In the genomic region with DNA sequence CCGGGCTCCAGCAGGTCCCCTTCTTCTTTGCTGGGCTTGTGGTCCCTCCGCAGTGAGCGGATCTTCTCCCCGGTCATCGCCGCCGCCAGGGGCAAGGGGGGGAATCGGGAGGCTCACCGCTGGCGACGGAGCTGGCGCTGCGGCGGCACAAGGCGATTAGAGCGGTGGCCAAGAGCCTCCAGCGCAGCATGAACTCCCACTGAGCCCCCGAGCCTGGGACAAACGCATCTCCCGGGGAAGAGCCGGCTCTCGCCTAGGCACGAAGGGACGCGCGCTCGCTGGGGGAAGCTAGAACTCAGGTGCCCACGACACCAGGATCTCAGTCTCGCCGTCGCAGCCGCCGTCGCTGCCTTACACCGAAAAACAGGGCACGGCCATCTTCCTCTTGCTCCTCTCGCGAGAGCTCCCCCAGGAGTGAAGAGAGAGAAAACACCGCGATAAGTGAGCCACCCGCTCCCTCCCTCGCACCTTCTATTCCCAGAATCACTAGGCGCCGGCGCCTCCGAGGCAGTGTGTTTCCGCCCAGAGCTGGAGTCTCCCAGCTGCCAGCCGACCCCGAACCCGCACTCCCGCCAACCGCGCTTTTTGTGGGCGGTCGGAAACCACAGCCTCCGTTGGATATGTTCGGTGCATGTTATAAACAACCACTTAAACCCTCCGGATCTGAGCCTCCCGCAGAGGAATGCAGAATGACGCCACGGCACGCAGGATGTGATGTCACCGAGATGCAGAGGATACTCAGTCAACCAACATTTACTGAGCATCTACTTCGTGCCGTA, we compare ENCODE assay signal across 8 cellular contexts. TPM values are rescaled to one million over a fixed set of nuclear protein-coding genes. Genes with fewer than 3 reads are reported as not detected.
DNase-seq lines count a peak whose midpoint lies in the region; ATAC-seq and TF ChIP-seq lines count a peak whose summit lies in the region.

A gene with protein sequence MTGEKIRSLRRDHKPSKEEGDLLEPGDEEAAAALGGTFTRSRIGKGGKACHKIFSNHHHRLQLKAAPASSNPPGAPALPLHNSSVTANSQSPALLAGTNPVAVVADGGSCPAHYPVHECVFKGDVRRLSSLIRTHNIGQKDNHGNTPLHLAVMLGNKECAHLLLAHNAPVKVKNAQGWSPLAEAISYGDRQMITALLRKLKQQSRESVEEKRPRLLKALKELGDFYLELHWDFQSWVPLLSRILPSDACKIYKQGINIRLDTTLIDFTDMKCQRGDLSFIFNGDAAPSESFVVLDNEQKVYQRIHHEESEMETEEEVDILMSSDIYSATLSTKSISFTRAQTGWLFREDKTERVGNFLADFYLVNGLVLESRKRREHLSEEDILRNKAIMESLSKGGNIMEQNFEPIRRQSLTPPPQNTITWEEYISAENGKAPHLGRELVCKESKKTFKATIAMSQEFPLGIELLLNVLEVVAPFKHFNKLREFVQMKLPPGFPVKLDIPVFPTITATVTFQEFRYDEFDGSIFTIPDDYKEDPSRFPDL (minus strand): TSS at position 391 of the 779 bp plus-strand sequence. CDS start 314 bp downstream, at position 77.

- H3F3A ChIP-seq in GM23338 (replicated peaks; ENCODE audit: low read depth), result no peaks in the 10 kb centered on the region; the same call in 1 of the 2 replicates

- peak within 1 kb of the TSS; percentile 99 for H3K27ac Mint-ChIP-seq in GM23338
- peak within 1 kb of the TSS; percentile 94 for H3K27ac Mint-ChIP-seq in activated T-helper 17 cell treated with anti-CD3 and anti-CD28 coated beads, Interleukin-2, amount 50 U/mL, for 72 hours
- H3K27ac Mint-ChIP-seq in naive thymus-derived CD8-positive, alpha-beta T cell, result peak within 1 kb of the TSS; percentile 94 to 100 (median 99)

- peaks cover 2% of the 10 kb centered on the region; the same call in 1 of the 3 replicates for H3K36me3 Mint-ChIP-seq in GM23338 (ENCODE audit: low read depth)
- H3K36me3 Mint-ChIP-seq in activated T-helper 17 cell treated with anti-CD3 and anti-CD28 coated beads, Interleukin-2, amount 50 U/mL, for 72 hours (ENCODE audit: low read depth), result peaks cover 54% of the 10 kb centered on the region
- H3K36me3 Mint-ChIP-seq in naive thymus-derived CD8-positive, alpha-beta T cell, result peaks cover 4 to 12% (median 6%) of the 10 kb centered on the region in 3 donors

- peak; percentile 98 for DNase-seq in Daoy (ENCODE audit: low read depth)
- peak; percentile 99 for DNase-seq in GM23338 (ENCODE audit: low spot score)
- peak; percentile 96 for DNase-seq in LHCN-M2 (ENCODE audit: low read depth)
- DNase-seq in RPMI8226, result peak; percentile 91
- DNase-seq in fibroblast of mammary gland (ENCODE audit: low read depth), result peak; percentile 95
- peak; percentile 75 to 98 (median 92) for DNase-seq in naive thymus-derived CD8-positive, alpha-beta T cell
- peak; percentile 86 to 99 (median 92) for DNase-seq in stimulated activated naive CD4-positive, alpha-beta T cell (lab: John Stamatoyannopoulos, UW)

- peak within 1 kb of the TSS; percentile 86 for H3K4me3 Mint-ChIP-seq in GM23338
- H3K4me3 Mint-ChIP-seq in activated T-helper 17 cell treated with anti-CD3 and anti-CD28 coated beads, Interleukin-2, amount 50 U/mL, for 72 hours, result peak within 1 kb of the TSS; percentile 92
- H3K4me3 Mint-ChIP-seq in naive thymus-derived CD8-positive, alpha-beta T cell, result peak within 1 kb of the TSS; percentile 91 to 99 (median 98)

- H3K4me1 Mint-ChIP-seq in GM23338, result peaks cover 18% of the 10 kb centered on the region
- peaks cover 18% of the 10 kb centered on the region for H3K4me1 Mint-ChIP-seq in activated T-helper 17 cell treated with anti-CD3 and anti-CD28 coated beads, Interleukin-2, amount 50 U/mL, for 72 hours
- H3K4me1 Mint-ChIP-seq in naive thymus-derived CD8-positive, alpha-beta T cell, result peaks cover 19 to 53% (median 41%) of the 10 kb centered on the region in 4 donors

- peak within 1 kb of the TSS; percentile 74 for H3K4me3 ChIP-seq in GM23338
- H3K4me3 ChIP-seq in fibroblast of mammary gland (ENCODE audit: control insufficient read depth, low read depth, low read length), result peak within 1 kb of the TSS; percentile 94

- peaks cover 22% of the 10 kb centered on the region; the same call in 1 of the 2 replicates for H4K20me1 ChIP-seq in GM23338 (replicated peaks; ENCODE audit: insufficient read depth)

- H3K27ac ChIP-seq in GM23338 (ENCODE audit: low read depth), result peak within 1 kb of the TSS; percentile 99

- H3K9me3 Mint-ChIP-seq in GM23338, result no peaks in the 10 kb centered on the region; the same call in 2 of the 3 replicates
- peaks cover 6% of the 10 kb centered on the region for H3K9me3 Mint-ChIP-seq in activated T-helper 17 cell treated with anti-CD3 and anti-CD28 coated beads, Interleukin-2, amount 50 U/mL, for 72 hours
- H3K9me3 Mint-ChIP-seq in naive thymus-derived CD8-positive, alpha-beta T cell, result peaks cover 0 to 3% (median 0%) of the 10 kb centered on the region in 9 donors

- peak within 1 kb of the TSS; percentile 84 for H2AFZ ChIP-seq in GM23338

- no peaks in the 10 kb centered on the region for H3K27me3 ChIP-seq in GM23338 (ENCODE audit: insufficient read depth)

- POLR2A ChIA-PET in naive thymus-derived CD8-positive, alpha-beta T cell (lab: Charles Lee), result interaction anchor here (0.6 to 5.0 kb wide), 9 partner anchors 9 to 724 kb away, joined by 3 to 69 read pairs (median 4); a partner anchor contains a TSS

- H3K4me2 ChIP-seq in GM23338, result peak within 1 kb of the TSS; percentile 93

- no peaks in the 10 kb centered on the region for H3K9me2 ChIP-seq in GM23338 (ENCODE audit: insufficient read depth)

- ATAC-seq in GM23338, result peak; percentile 95
- ATAC-seq in activated T-helper 17 cell treated with anti-CD3 and anti-CD28 coated beads, Interleukin-2, amount 50 U/mL, for 72 hours (replicated peaks), result peak; percentile 95
- peak; percentile 86 to 91 for ATAC-seq in naive thymus-derived CD8-positive, alpha-beta T cell

- H3K4me1 ChIP-seq in GM23338 (ENCODE audit: insufficient read depth), result peaks cover 15% of the 10 kb centered on the region

- peaks cover 55% of the 10 kb centered on the region for H3K79me2 ChIP-seq in GM23338 (replicated peaks; ENCODE audit: insufficient read depth)

- no peaks in the 10 kb centered on the region for H3K36me3 ChIP-seq in GM23338 (ENCODE audit: insufficient read depth)

- H3K27me3 Mint-ChIP-seq in GM23338 (ENCODE audit: insufficient read depth, low read depth, poor library complexity), result peaks cover 10% of the 10 kb centered on the region
- no peaks in the 10 kb centered on the region for H3K27me3 Mint-ChIP-seq in activated T-helper 17 cell treated with anti-CD3 and anti-CD28 coated beads, Interleukin-2, amount 50 U/mL, for 72 hours
- no peaks in the 10 kb centered on the region for H3K27me3 Mint-ChIP-seq in naive thymus-derived CD8-positive, alpha-beta T cell

- TF ChIP-seq CTCF in GM23338 (conservative IDR thresholded peaks at IDR 0.05; ENCODE audit: low read depth in 2 of 2) (no peak), fibroblast of mammary gland (conservative IDR thresholded peaks at IDR 0.05; ENCODE audit: control insufficient read depth, insufficient read depth, low read depth, low read length) (no peak)

TF ChIP-seq in GM23338, 12 proteins besides CTCF, POLR2A, EP300 and RAD21 (continues in another document):
- TF ChIP-seq ZNF114 (CRISPR knock-in tag; IDR thresholded peaks at IDR 0.05) (0 out of 2 replicates have a peak, but pooled peaks have one; percentile 19), POLR2AphosphoS5 (IDR thresholded peaks at IDR 0.05; ENCODE audit: low read depth) (peak; percentile 90), NANOG (IDR thresholded peaks at IDR 0.05; ENCODE audit: borderline replicate concordance) (no peak)

RNA-seq across cellular contexts. Expression of the gene that starts here (rescaled TPM):
- total RNA-seq in Daoy (2014; rRNA removed; shearing (Covaris generic)), result 29.9 and 30.6 TPM in 2 replicates
- total RNA-seq in GM23338 (2014; rRNA removed; shearing (Covaris generic)), result 22.6 and 32.5 TPM in 2 replicates
- 10.4 and 12.3 TPM in 2 replicates for polyA plus RNA-seq in GM23338 (2016; fragmentation: Nextera tagmentation; extraction: Ambion mirVana)
- total RNA-seq in LHCN-M2 (2014; rRNA removed), result 16.5 and 22.5 TPM in 2 replicates
- polyA plus RNA-seq in LHCN-M2 (2012), result 6.7 TPM
- 10 to 100 TPM; 19.7 to 23.3 TPM for total RNA-seq in activated T-helper 17 cell treated with anti-CD3 and anti-CD28 coated beads, Interleukin-2, amount 50 U/mL, for 72 hours
- total RNA-seq in naive thymus-derived CD8-positive, alpha-beta T cell, result 10 to 100 TPM; 30.3 to 33.0 TPM
- polyA plus RNA-seq in naive thymus-derived CD8-positive, alpha-beta T cell, result 10 to 100 TPM in 2 of 3 donors, 1 to 10 TPM in 1; 9.2 to 14.9 (median 10.5) TPM

Comparison
In these comparisons a context has a peak if more than half of its experiments do, and no peak if none do; other contexts are left out.
1. Peak in every context shown above with its lines: DNase-seq, ATAC-seq, H3K4me3 ChIP-seq and H3K27ac ChIP-seq.